10 cellular contexts compared by ENCODE assay signal in the genomic region with DNA sequence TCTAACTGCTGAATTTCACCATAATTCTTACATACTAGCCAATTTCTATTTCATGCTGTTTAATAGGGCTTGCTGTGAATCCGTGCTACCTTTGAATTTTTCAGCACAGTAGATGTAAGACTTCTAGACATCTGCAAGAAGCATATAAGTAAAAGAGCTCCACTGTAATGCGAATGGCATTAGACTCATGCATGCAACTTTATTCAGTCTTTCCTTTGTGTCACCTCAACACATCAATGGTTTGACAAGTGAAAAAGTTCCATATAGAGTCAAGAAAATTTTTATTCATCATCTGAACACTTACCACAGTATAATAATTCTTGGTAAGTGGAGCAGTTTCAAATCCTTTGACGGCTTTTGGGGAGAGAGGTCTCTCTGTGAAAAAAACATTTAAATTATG.
"Had no signal": no experiment of that assay in that cellular context is flagged by ENCODE, and none has a peak within 500 bp of the region (broad histone marks: within the 10 kb centered on the region; RNA-seq: fewer than 3 reads in every experiment).

No MANE protein-coding gene starts in this region.

- DNase-seq: activated CD8-positive, alpha-beta memory T cell treated with anti-CD3 and anti-CD28 coated beads for 24 hours; aorta; effector CD8-positive, alpha-beta T cell; nephron progenitor cell; SIG-M5; sigmoid colon; tibial artery; uterus had no signal

- H3K36me3 ChIP-seq: sigmoid colon, tibial artery, uterus had no signal

- H3K4me1 Mint-ChIP-seq: nephron progenitor cell had no signal

- H3K9me3 ChIP-seq: sigmoid colon, tibial artery, uterus had no signal

- H3K27ac Mint-ChIP-seq: nephron progenitor cell had no signal

- FAIRE-seq: frontal cortex, keratinocyte had no signal

- H3K4me3 ChIP-seq: sigmoid colon, uterus had no signal

- H3K4me3 Mint-ChIP-seq: nephron progenitor cell had no signal

- H3K27me3 ChIP-seq: sigmoid colon, tibial artery, uterus had no signal

- H3K4me1 ChIP-seq: sigmoid colon, uterus had no signal
